ENCODE assay signal across 15 cellular contexts in the genomic region with DNA sequence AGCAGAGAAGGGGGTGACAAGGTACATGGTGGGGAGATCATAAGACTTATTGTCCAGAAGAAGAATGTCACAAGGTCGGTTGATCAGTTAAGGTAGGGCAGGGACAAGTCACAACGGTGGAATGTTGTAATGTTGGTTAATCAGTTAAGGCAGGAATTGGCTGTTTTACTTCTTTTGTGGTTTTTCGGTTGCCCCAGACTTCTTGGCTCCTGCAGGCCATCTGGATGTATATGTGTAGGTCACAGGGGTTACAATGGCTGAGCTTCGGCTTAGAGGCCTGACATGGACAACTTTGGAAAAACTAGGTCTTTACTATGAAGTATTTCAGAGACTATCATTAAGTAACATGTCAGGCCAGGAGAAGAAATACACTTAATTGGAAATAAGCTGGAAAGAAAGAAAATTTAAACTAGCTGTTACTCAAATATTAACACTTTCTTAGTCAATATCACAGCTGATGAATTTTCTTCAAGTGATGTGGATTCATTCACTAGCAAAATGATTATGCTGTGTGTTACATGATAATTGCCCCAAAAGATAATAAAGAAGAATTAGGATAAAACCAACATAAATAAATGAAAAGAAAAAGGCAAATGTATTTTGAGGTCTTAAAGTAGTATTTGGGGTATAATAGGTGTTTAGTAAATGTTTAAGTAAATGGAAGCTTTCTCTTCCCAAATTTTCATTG. TPM values are rescaled to one million over a fixed set of nuclear protein-coding genes. Genes with fewer than 3 reads are reported as not detected.
A peak's percentile ranks its signal among the peaks of the same experiment; 100 is the strongest.
DNase-seq lines count a peak whose midpoint lies in the region; ATAC-seq and TF ChIP-seq lines count a peak whose summit lies in the region.
"Had no signal": no experiment of that assay in that cellular context is flagged by ENCODE, and none has a peak within 500 bp of the region (broad histone marks: within the 10 kb centered on the region; RNA-seq: fewer than 3 reads in every experiment).

No MANE protein-coding gene starts in this region.

- 39% methylated on average over 4 of the region's 4 CpGs for WGBS in hepatocyte (ENCODE audit: low lambda C conversion rate, missing lambda C conversion rate)

- peaks cover 30% of the 10 kb centered on the region for H3K4me1 ChIP-seq in hepatocyte (ENCODE audit: insufficient read depth)

- H3K4me3 ChIP-seq in HL-60 (replicated peaks; ENCODE audit: insufficient read depth, low read length) (no peak overlapping the region), hepatocyte (no peak overlapping the region)
- H3K4me3 ChIP-seq: gastrocnemius medialis, mucosa of descending colon had no signal

- H4K20me1 ChIP-seq in hepatocyte (ENCODE audit: insufficient read depth, poor library complexity, severe bottlenecking), result no peaks in the 10 kb centered on the region

- DNase-seq in AML-193 (lab: John Stamatoyannopoulos, UW) (peak; percentile 60 to 63), HL-60 (ENCODE audit: low read depth in 1 of 2, low spot score in 1 of 2) (peak in 1 of 2 experiments; percentile 77), hepatocyte (ENCODE audit: low spot score) (peak; percentile 32), activated gamma-delta T cell (lab: John Stamatoyannopoulos, UW) (no peak), NCI-H69 (lab: John Stamatoyannopoulos, UW) (no peak), NCI-H2171 treated with DMSO at 0.1 percent for 48 hours (lab: John Stamatoyannopoulos, UW) (no peak)
- DNase-seq: activated CD8-positive, alpha-beta T cell treated with anti-CD3 and anti-CD28 coated beads for 36 hours; effector CD8-positive, alpha-beta T cell; gastrocnemius medialis; Kasumi-1; kidney; mucosa of descending colon had no signal

- peak overlapping the region; percentile 83 for H3K4me2 ChIP-seq in hepatocyte

- H3K27ac ChIP-seq in HL-60 (replicated peaks) (peak overlapping the region; percentile 76), hepatocyte (peak overlapping the region; percentile 97)
- H3K27ac ChIP-seq: gastrocnemius medialis, parathyroid adenoma had no signal

- no peak for TF ChIP-seq CTCF in HL-60 (IDR thresholded peaks at IDR 0.05; ENCODE audit: insufficient read depth, low read length)
- no peak for TF ChIP-seq CTCF in hepatocyte (IDR thresholded peaks at IDR 0.05; ENCODE audit: poor library complexity)

- H3K9me2 ChIP-seq in hepatocyte (replicated peaks; ENCODE audit: insufficient read depth), result no peaks in the 10 kb centered on the region

- no peaks in the 10 kb centered on the region for H3K9me3 ChIP-seq in hepatocyte (ENCODE audit: low read depth)
- H3K9me3 ChIP-seq: gastrocnemius medialis, mucosa of descending colon had no signal

- ATAC-seq in SK-N-SH treated with all-trans-retinoic acid at 6 μM for 48 hours (no peak), HG02852 (IDR thresholded peaks at IDR 0.05; ENCODE audit: unreplicated experiment) (no peak)
- ATAC-seq: activated CD8-positive, alpha-beta T cell treated with anti-CD3 and anti-CD28 coated beads for 36 hours; gastrocnemius medialis; mucosa of descending colon had no signal

- no peaks in the 10 kb centered on the region for H3K27me3 ChIP-seq in HL-60 (ENCODE audit: insufficient read depth, poor library complexity, severe bottlenecking)
- no peaks in the 10 kb centered on the region for H3K27me3 ChIP-seq in hepatocyte
- H3K27me3 ChIP-seq: gastrocnemius medialis had no signal

- peaks cover 56% of the 10 kb centered on the region for H3K79me2 ChIP-seq in hepatocyte

- no peak overlapping the region for H2AFZ ChIP-seq in hepatocyte
- H2AFZ ChIP-seq: parathyroid adenoma had no signal

- no peaks in the 10 kb centered on the region for H3K36me3 ChIP-seq in hepatocyte (replicated peaks; ENCODE audit: insufficient read depth, low read depth)
- H3K36me3 ChIP-seq: gastrocnemius medialis had no signal

TF ChIP-seq in SK-N-SH treated with all-trans-retinoic acid at 6 μM for 48 hours, 23 proteins besides CTCF, POLR2A, EP300 and RAD21:
- TF ChIP-seq ZNF70 (CRISPR knock-in tag; IDR thresholded peaks at IDR 0.05) (no peak), ESRRG (CRISPR knock-in tag; IDR thresholded peaks at IDR 0.05) (no peak), CSDC2 (CRISPR knock-in tag; IDR thresholded peaks at IDR 0.05) (peak; percentile 97), ZNF565 (CRISPR knock-in tag; conservative IDR thresholded peaks at IDR 0.05; ENCODE audit: low read depth) (no peak), CSRNP3 (CRISPR knock-in tag; IDR thresholded peaks at IDR 0.05) (no peak), PATZ1 (CRISPR knock-in tag; IDR thresholded peaks at IDR 0.05; ENCODE audit: borderline replicate concordance) (no peak; the same call in 1 of the 2 replicates), CREB5 (CRISPR knock-in tag; IDR thresholded peaks at IDR 0.05; ENCODE audit: low read depth) (no peak), ARNTL (CRISPR knock-in tag; IDR thresholded peaks at IDR 0.05; ENCODE audit: borderline replicate concordance, low read depth) (no peak), ZFP3 (CRISPR knock-in tag; IDR thresholded peaks at IDR 0.05) (peak; percentile 84), ISL1 (CRISPR knock-in tag; IDR thresholded peaks at IDR 0.05) (peak; percentile 46), TOX (CRISPR knock-in tag; IDR thresholded peaks at IDR 0.05; ENCODE audit: borderline replicate concordance) (no peak), PPARA (CRISPR knock-in tag; IDR thresholded peaks at IDR 0.05; ENCODE audit: borderline replicate concordance) (no peak), ZFP30 (CRISPR knock-in tag; IDR thresholded peaks at IDR 0.05) (no peak)
- TF ChIP-seq, protein P1, sequence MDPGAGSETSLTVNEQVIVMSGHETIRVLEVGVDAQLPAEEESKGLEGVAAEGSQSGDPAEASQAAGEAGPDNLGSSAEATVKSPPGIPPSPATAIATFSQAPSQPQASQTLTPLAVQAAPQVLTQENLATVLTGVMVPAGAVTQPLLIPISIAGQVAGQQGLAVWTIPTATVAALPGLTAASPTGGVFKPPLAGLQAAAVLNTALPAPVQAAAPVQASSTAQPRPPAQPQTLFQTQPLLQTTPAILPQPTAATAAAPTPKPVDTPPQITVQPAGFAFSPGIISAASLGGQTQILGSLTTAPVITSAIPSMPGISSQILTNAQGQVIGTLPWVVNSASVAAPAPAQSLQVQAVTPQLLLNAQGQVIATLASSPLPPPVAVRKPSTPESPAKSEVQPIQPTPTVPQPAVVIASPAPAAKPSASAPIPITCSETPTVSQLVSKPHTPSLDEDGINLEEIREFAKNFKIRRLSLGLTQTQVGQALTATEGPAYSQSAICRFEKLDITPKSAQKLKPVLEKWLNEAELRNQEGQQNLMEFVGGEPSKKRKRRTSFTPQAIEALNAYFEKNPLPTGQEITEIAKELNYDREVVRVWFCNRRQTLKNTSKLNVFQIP (CRISPR knock-in tag; IDR thresholded peaks at IDR 0.05; ENCODE audit: borderline replicate concordance, low read depth), result no peak

RNA-seq across cellular contexts. Expression of gene AIG1, which starts 4.5 kb away (rescaled TPM):
- total RNA-seq in hepatocyte, result 102 and 103 TPM in 2 replicates
- 75.8 and 92.8 TPM in 2 replicates for polyA plus RNA-seq in hepatocyte

Comparison
In these comparisons a context has a peak if more than half of its experiments do, and no peak if none do; other contexts are left out.
1. DNase-seq: peak in AML-193 (2 of 2) and hepatocyte (single experiment); none in activated gamma-delta T cell (single experiment), NCI-H69 (single experiment) and NCI-H2171 treated with DMSO at 0.1 percent for 48 hours (single experiment).